1 cellular context compared by ENCODE assay signal in the genomic region with DNA sequence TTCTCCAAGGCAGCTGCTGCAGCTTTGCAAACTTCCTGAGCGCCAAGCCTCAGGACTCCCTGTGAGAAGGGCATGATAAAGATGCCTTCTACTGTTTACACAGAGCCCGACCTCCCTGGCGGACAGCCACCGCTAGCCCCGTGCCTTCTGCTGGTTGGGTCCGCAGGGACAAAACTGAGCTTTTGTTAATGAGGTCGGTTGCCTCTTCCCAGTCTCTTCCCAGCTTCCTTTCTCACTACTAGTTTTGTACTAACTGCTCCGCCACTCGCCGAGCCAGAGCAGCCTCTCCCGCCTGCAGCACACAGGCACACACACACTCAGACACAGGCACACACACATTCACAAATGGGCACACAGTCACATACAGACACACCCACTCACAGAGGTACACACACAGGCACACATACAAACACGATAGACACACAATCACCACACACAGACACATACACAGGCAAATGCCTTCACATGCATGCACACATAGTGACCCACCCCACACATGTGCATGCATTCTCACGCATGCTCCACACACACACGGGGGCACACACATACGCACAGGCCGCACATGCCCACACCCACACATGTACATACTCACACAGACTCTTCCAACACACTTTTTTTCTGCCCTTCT.
TF ChIP-seq lines count a peak whose summit lies in the region.

A gene with protein sequence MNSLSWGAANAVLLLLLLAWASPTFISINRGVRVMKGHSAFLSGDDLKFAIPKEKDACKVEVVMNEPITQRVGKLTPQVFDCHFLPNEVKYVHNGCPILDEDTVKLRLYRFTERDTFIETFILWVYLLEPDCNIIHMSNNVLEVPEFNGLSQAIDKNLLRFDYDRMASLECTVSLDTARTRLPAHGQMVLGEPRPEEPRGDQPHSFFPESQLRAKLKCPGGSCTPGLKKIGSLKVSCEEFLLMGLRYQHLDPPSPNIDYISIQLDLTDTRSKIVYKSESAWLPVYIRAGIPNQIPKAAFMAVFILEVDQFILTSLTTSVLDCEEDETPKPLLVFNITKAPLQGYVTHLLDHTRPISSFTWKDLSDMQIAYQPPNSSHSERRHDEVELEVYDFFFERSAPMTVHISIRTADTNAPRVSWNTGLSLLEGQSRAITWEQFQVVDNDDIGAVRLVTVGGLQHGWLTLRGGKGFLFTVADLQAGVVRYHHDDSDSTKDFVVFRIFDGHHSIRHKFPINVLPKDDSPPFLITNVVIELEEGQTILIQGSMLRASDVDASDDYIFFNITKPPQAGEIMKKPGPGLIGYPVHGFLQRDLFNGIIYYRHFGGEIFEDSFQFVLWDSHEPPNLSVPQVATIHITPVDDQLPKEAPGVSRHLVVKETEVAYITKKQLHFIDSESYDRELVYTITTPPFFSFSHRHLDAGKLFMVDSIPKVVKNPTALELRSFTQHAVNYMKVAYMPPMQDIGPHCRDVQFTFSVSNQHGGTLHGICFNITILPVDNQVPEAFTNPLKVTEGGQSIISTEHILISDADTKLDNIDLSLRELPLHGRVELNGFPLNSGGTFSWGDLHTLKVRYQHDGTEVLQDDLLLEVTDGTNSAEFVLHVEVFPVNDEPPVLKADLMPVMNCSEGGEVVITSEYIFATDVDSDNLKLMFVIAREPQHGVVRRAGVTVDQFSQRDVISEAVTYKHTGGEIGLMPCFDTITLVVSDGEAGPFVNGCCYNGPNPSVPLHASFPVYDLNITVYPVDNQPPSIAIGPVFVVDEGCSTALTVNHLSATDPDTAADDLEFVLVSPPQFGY (N-terminal part only) (minus strand): TSS at position 251 of the 628 bp plus-strand sequence. CDS start 41,451 bp downstream, outside the sequence.

TF ChIP-seq in IMR-90, 13 proteins besides CTCF, POLR2A, EP300 and RAD21 (continued from another document):
- no peak for TF ChIP-seq MXI1 (IDR thresholded peaks at IDR 0.05; ENCODE audit: borderline replicate concordance, low read depth, low read length)
- no peak for TF ChIP-seq MAZ (IDR thresholded peaks at IDR 0.05; ENCODE audit: borderline replicate concordance, low read depth, low read length)
- TF ChIP-seq NFE2L2 (IDR thresholded peaks at IDR 0.05; ENCODE audit: low read depth, low read length): no peak
- TF ChIP-seq, protein P1, sequence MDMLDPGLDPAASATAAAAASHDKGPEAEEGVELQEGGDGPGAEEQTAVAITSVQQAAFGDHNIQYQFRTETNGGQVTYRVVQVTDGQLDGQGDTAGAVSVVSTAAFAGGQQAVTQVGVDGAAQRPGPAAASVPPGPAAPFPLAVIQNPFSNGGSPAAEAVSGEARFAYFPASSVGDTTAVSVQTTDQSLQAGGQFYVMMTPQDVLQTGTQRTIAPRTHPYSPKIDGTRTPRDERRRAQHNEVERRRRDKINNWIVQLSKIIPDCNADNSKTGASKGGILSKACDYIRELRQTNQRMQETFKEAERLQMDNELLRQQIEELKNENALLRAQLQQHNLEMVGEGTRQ (IDR thresholded peaks at IDR 0.05; ENCODE audit: low read depth, low read length): no peak
- TF ChIP-seq SMC3 (IDR thresholded peaks at IDR 0.05; ENCODE audit: low read depth, low read length): no peak
- no peak for TF ChIP-seq CEBPB (IDR thresholded peaks at IDR 0.05; ENCODE audit: low read depth, low read length)
